ENCODE assay signal across 20 cellular contexts in genomic region chr20:582204-582603, GRCh38. TPM values are rescaled to one million over a fixed set of nuclear protein-coding genes. Genes with fewer than 3 reads are reported as not detected.
A peak's percentile ranks its signal among the peaks of the same experiment; 100 is the strongest.
DNase-seq lines count a peak whose midpoint lies in the region; ATAC-seq, FAIRE-seq and TF ChIP-seq lines count a peak whose summit lies in the region.
"Had no signal": no experiment of that assay in that cellular context is flagged by ENCODE, and none has a peak within 500 bp of the region (broad histone marks: within the 10 kb centered on the region; RNA-seq: fewer than 3 reads in every experiment).

No MANE protein-coding gene starts in this region.

- no peak overlapping the region for H2BK120ac ChIP-seq in mesendoderm (ENCODE audit: low read depth, low read length)

- H3K9me3 ChIP-seq in Loucy (ENCODE audit: insufficient read depth, low read depth, low read length) (no peaks in the 10 kb centered on the region), GM12878 (replicated peaks; ENCODE audit: control insufficient read depth, insufficient read depth, low read length) (no peaks in the 10 kb centered on the region; the same call in 2 of the 3 replicates), osteoblast (ENCODE audit: low read depth, low read length) (no peaks in the 10 kb centered on the region)

- BruUV-seq in GM12878 (replicated peaks; lab: Mats Ljungman, UMichigan): no TSS peak

- H3K4me3 ChIP-seq in Loucy (ENCODE audit: low read length, poor library complexity, severe bottlenecking) (no peak overlapping the region), GM12878 (no peak overlapping the region), mesendoderm (ENCODE audit: low read length) (no peak overlapping the region), osteoblast (ENCODE audit: insufficient read depth, low read length) (no peak overlapping the region)

- H3K79me2 ChIP-seq in Loucy (ENCODE audit: insufficient read depth, low read length) (no peaks in the 10 kb centered on the region), GM12878 (ENCODE audit: control insufficient read depth, insufficient read depth, low read length) (no peaks in the 10 kb centered on the region), mesendoderm (ENCODE audit: control insufficient read depth, insufficient read depth, low read length) (no peaks in the 10 kb centered on the region), osteoblast (ENCODE audit: insufficient read depth, low read length) (no peaks in the 10 kb centered on the region)

- H3K27ac ChIP-seq in GM12878 (ENCODE audit: control insufficient read depth, insufficient read depth) (no peak overlapping the region), mesendoderm (ENCODE audit: low read depth, low read length) (no peak overlapping the region), osteoblast (ENCODE audit: low read depth, low read length) (no peak overlapping the region)

- RAD21 ChIA-PET in GM12878 (lab: Charles Lee; ENCODE audit: unreplicated experiment): no interaction called here

- ATAC-seq in GM12878 (peak; percentile 46), HG02885 (IDR thresholded peaks at IDR 0.05; ENCODE audit: poor library complexity, unreplicated experiment) (no peak)
- ATAC-seq: SK-N-SH treated with all-trans-retinoic acid at 6 μM for 48 hours had no signal

- H2AK5ac ChIP-seq in mesendoderm (ENCODE audit: low read length): no peak overlapping the region

- peak; percentile 46 for DNase-seq in NOMO-1 treated with DMSO at 0.1 percent for 48 hours (lab: John Stamatoyannopoulos, UW; ENCODE audit: unreplicated experiment)
- no peak for DNase-seq in NOMO-1 treated with dmso at 0.1 percent for 144 hours (lab: John Stamatoyannopoulos, UW; ENCODE audit: unreplicated experiment)
- no peak for DNase-seq in GM12878 (ENCODE audit: low read depth, low spot score)
- DNase-seq in mesendoderm: no peak
- no peak for DNase-seq in glomerular visceral epithelial cell (ENCODE audit: extremely low spot score)
- no peak for DNase-seq in osteoblast (ENCODE audit: insufficient read length, low spot score, missing footprints)
- DNase-seq: 8988T, DMS79 treated with DMSO at 0.1 percent for 48 hours, H7, NCI-H1048, NCI-H1436, NCI-H1930, NCI-H345, NCI-H526, SHP77 had no signal

- 1% methylated on average over 5 of the region's 5 CpGs for WGBS in GM12878 (ENCODE audit: insufficient coverage, insufficient replicate concordance, low lambda C conversion rate, missing lambda C conversion rate)
- no CpG with 5 or more reads among the region's 5 CpGs for WGBS in mesendoderm (ENCODE audit: extremely low coverage, insufficient coverage, low lambda C conversion rate)

- H3K9ac ChIP-seq in Loucy (ENCODE audit: low read depth, low read length, poor library complexity, severe bottlenecking) (peak overlapping the region; percentile 26), GM12878 (ENCODE audit: control insufficient read depth, insufficient read depth, low read length) (no peak overlapping the region), mesendoderm (ENCODE audit: low read length) (no peak overlapping the region)

- H3K9me2 ChIP-seq in Loucy (replicated peaks; ENCODE audit: low read depth, low read length): no peaks in the 10 kb centered on the region

- no peak overlapping the region for H2BK5ac ChIP-seq in mesendoderm (ENCODE audit: low read length)

- H4K8ac ChIP-seq in mesendoderm (ENCODE audit: low read depth, low read length): no peak overlapping the region

- no peak for TF ChIP-seq POLR2A in GM12878 (IDR thresholded peaks at IDR 0.05; ENCODE audit: low read depth, low read length)

- H2AFZ ChIP-seq in Loucy (ENCODE audit: low read length) (no peak overlapping the region), GM12878 (ENCODE audit: control insufficient read depth, low read depth, low read length) (no peak overlapping the region), osteoblast (ENCODE audit: low read length) (no peak overlapping the region)

- H3K27me3 ChIP-seq in Loucy (ENCODE audit: insufficient read depth, low read length, poor library complexity, severe bottlenecking) (no peaks in the 10 kb centered on the region), GM12878 (replicated peaks in 1 of 2; ENCODE audit: control insufficient read depth in 2 of 2, insufficient read depth in 2 of 2, low read length in 1 of 2) (no peaks in the 10 kb centered on the region), mesendoderm (ENCODE audit: insufficient read depth, low read length, poor library complexity) (no peaks in the 10 kb centered on the region), osteoblast (ENCODE audit: insufficient read depth, low read length) (peaks cover 7% of the 10 kb centered on the region)

- H3K18ac ChIP-seq in mesendoderm (ENCODE audit: low read length): no peak overlapping the region

- peaks cover 3% of the 10 kb centered on the region; the same call in 1 of the 2 replicates for H3F3A ChIP-seq in Loucy (ENCODE audit: low read depth)

- H3K56ac ChIP-seq in mesendoderm (ENCODE audit: low read length): peak overlapping the region; percentile 15

- no peak overlapping the region for H3K23ac ChIP-seq in mesendoderm (ENCODE audit: low read length)

- CTCF ChIA-PET in GM12878 (lab: Yijun Ruan, JAX): interaction anchor here (0.7 to 5.4 kb wide), 3 partner anchors 63 to 1604 kb away, joined by 3 to 27 read pairs (median 3); no protein-coding TSS in a partner anchor

- no peak for TF ChIP-seq CTCF in Loucy (conservative IDR thresholded peaks at IDR 0.05; ENCODE audit: low read length)
- no peak for TF ChIP-seq CTCF in GM12878 (IDR thresholded peaks at IDR 0.05 in 2 of 3, conservative IDR thresholded peaks at IDR 0.05 in 1 of 3; ENCODE audit: control insufficient read depth in 2 of 3, extremely low read depth in 1 of 3, insufficient read depth in 1 of 3, low read depth in 3 of 3, low read length in 3 of 3)
- no peak for TF ChIP-seq CTCF in osteoblast (IDR thresholded peaks at IDR 0.05; ENCODE audit: extremely low read depth, low read depth, low read length)

- POLR2A ChIA-PET in GM12878 (lab: Charles Lee): interaction anchor here (0.6 kb wide), 1 partner anchor 221 kb away, joined by 4 read pairs; no protein-coding TSS in a partner anchor

- intact Hi-C loops in GM12878 (cut with micrococcal nuclease; ENCODE audit: unreplicated experiment): no loop called here

- H3K36me3 ChIP-seq in Loucy (ENCODE audit: insufficient read depth, low read length) (no peaks in the 10 kb centered on the region), GM12878 (ENCODE audit: control insufficient read depth in 2 of 2, insufficient read depth in 2 of 2, low read length in 1 of 2) (no peaks in the 10 kb centered on the region), mesendoderm (ENCODE audit: control insufficient read depth, insufficient read depth, low read length) (no peaks in the 10 kb centered on the region), osteoblast (ENCODE audit: insufficient read depth, low read length) (no peaks in the 10 kb centered on the region)

- H3K4me2 ChIP-seq in Loucy (ENCODE audit: low read depth, low read length, poor library complexity, severe bottlenecking): peak overlapping the region; percentile 14
- no peak overlapping the region for H3K4me2 ChIP-seq in GM12878 (ENCODE audit: control insufficient read depth, insufficient read depth)
- H3K4me2 ChIP-seq in mesendoderm (ENCODE audit: low read length): no peak overlapping the region
- no peak overlapping the region for H3K4me2 ChIP-seq in osteoblast (ENCODE audit: insufficient read depth, low read length)

- no peak overlapping the region for H4K5ac ChIP-seq in mesendoderm (ENCODE audit: low read length)

- no peak overlapping the region for H3K4ac ChIP-seq in mesendoderm (ENCODE audit: low read depth, low read length)

- H3K4me1 ChIP-seq in Loucy (ENCODE audit: insufficient read depth, low read length, poor library complexity, severe bottlenecking): peaks cover 54% of the 10 kb centered on the region
- H3K4me1 ChIP-seq in GM12878 (ENCODE audit: control insufficient read depth, insufficient read depth, low read length): no peaks in the 10 kb centered on the region
- H3K4me1 ChIP-seq in mesendoderm (ENCODE audit: control insufficient read depth, low read depth, low read length): no peaks in the 10 kb centered on the region
- H3K4me1 ChIP-seq in osteoblast (ENCODE audit: insufficient read depth, low read length): no peaks in the 10 kb centered on the region

- TF ChIP-seq EP300 in GM12878 (IDR thresholded peaks at IDR 0.05; ENCODE audit: borderline replicate concordance in 1 of 2, control insufficient read depth in 1 of 2, low read depth in 2 of 2, low read length in 2 of 2): no peak

- no peaks in the 10 kb centered on the region for H4K20me1 ChIP-seq in Loucy (ENCODE audit: insufficient read depth, low read length, poor library complexity, severe bottlenecking)
- no peaks in the 10 kb centered on the region for H4K20me1 ChIP-seq in GM12878 (ENCODE audit: control insufficient read depth, insufficient read depth)
- no peaks in the 10 kb centered on the region for H4K20me1 ChIP-seq in osteoblast (ENCODE audit: insufficient read depth, low read length)

- H2BK15ac ChIP-seq in mesendoderm (replicated peaks; ENCODE audit: low read depth): no peak overlapping the region

- FAIRE-seq in GM12878 (lab: Jason Lieb, UNC): no peak

- TF ChIP-seq RAD21 in GM12878 (IDR thresholded peaks at IDR 0.05; ENCODE audit: insufficient read depth, low read depth, low read length): no peak

- no peaks in the 10 kb centered on the region for H3K79me1 ChIP-seq in mesendoderm (ENCODE audit: low read length)

- in situ Hi-C loops in GM12878 (cut with MboI): no loop called here

- SMC1A ChIA-PET in GM12878 (lab: Charles Lee; ENCODE audit: uncharacterized antibody, unreplicated experiment): interaction anchor here (1.3 kb wide), 1 partner anchor 73 kb away, joined by 4 read pairs; no protein-coding TSS in a partner anchor

RNA-seq across cellular contexts. Expression of gene TCF15, which starts 27.9 kb away (rescaled TPM):
- total RNA-seq in GM12878 (2013; cell fraction: nucleolus; rRNA removed): not detected in 2 replicates
- total RNA-seq in GM12878 (2014; rRNA removed) (not detected in 2 replicates), GM12878 (2014; rRNA removed; fragmentation: Illumina TruSeq; extraction: Trizol) (not detected in 2 replicates), GM12878 (2021) (not detected in 2 replicates), osteoblast (not detected in 2 replicates)
- not detected for polyA plus RNA-seq in GM12878 (2011; ENCODE audit: low read depth)
- polyA plus RNA-seq in GM12878 (2011; rRNA removed) (0.08 TPM in 1 of 2 replicates, not detected in the other), GM12878 (2014; fragmentation: Illumina TruSeq; extraction: Trizol) (not detected in 2 replicates), GM12878 (2014; fragmentation: Nextera tagmentation; extraction: Ambion mirVana) (not detected), GM12878 (2014; rRNA removed) (not detected in 2 replicates), GM12878 (2016; fragmentation: Nextera tagmentation; extraction: Ambion mirVana) (not detected)
- polyA plus RNA-seq in GM12878 (2011; cell fraction: cytosol; rRNA removed): 0.07 and 0.10 TPM in 2 replicates
- polyA plus RNA-seq in GM12878 (2011; cell fraction: nucleus; rRNA removed): 0.07 TPM in 1 of 2 replicates, not detected in the other
- 0.41 and 0.42 TPM in 2 replicates for polyA plus RNA-seq in GM12878 (2012)
- polyA minus RNA-seq in GM12878 (2011; rRNA and poly(A)+ RNA removed): not detected in 2 replicates
- not detected in 2 replicates for polyA minus RNA-seq in GM12878 (2011; cell fraction: cytosol; rRNA and poly(A)+ RNA removed)
- not detected in 2 replicates for polyA minus RNA-seq in GM12878 (2011; cell fraction: nucleus; rRNA and poly(A)+ RNA removed)
- polyA plus RNA-seq in mesendoderm (2013, experiment 1 of 2): 2.2 TPM
- polyA plus RNA-seq in mesendoderm (2013, experiment 2 of 2): 2.3 TPM
- polyA plus RNA-seq: AG04450, CD14-positive monocyte had no signal

RNA-seq across cellular contexts. Expression of gene CSNK2A1, which starts 38.6 kb away (rescaled TPM):
- 350 and 361 TPM in 2 replicates for total RNA-seq in GM12878 (2013; cell fraction: nucleolus; rRNA removed)
- total RNA-seq in GM12878 (2014; rRNA removed) (96.2 and 103 TPM in 2 replicates), GM12878 (2014; rRNA removed; fragmentation: Illumina TruSeq; extraction: Trizol) (141 and 143 TPM in 2 replicates), GM12878 (2021) (124 and 135 TPM in 2 replicates), osteoblast (82.9 and 90.5 TPM in 2 replicates)
- polyA plus RNA-seq in GM12878 (2011; ENCODE audit: low read depth): 40.3 TPM
- polyA plus RNA-seq in GM12878 (2011; rRNA removed) (119 and 125 TPM in 2 replicates), GM12878 (2014; fragmentation: Illumina TruSeq; extraction: Trizol) (199 and 233 TPM in 2 replicates), GM12878 (2014; fragmentation: Nextera tagmentation; extraction: Ambion mirVana) (10 to 100 TPM; 47.6 to 56.5 TPM), GM12878 (2014; rRNA removed) (75.4 and 78.6 TPM in 2 replicates), GM12878 (2016; fragmentation: Nextera tagmentation; extraction: Ambion mirVana) (10 to 100 TPM; 93.8 TPM)
- 86.3 and 107 TPM in 2 replicates for polyA plus RNA-seq in GM12878 (2011; cell fraction: cytosol; rRNA removed)
- 119 and 122 TPM in 2 replicates for polyA plus RNA-seq in GM12878 (2011; cell fraction: nucleus; rRNA removed)
- polyA plus RNA-seq in GM12878 (2012): 75.4 and 109 TPM in 2 replicates
- 151 and 205 TPM in 2 replicates for polyA minus RNA-seq in GM12878 (2011; rRNA and poly(A)+ RNA removed)
- 59.9 and 66.4 TPM in 2 replicates for polyA minus RNA-seq in GM12878 (2011; cell fraction: cytosol; rRNA and poly(A)+ RNA removed)
- 72.5 and 111 TPM in 2 replicates for polyA minus RNA-seq in GM12878 (2011; cell fraction: nucleus; rRNA and poly(A)+ RNA removed)
- 180 TPM for polyA plus RNA-seq in mesendoderm (2013, experiment 1 of 2)
- 182 TPM for polyA plus RNA-seq in mesendoderm (2013, experiment 2 of 2)
